In the genomic region with DNA sequence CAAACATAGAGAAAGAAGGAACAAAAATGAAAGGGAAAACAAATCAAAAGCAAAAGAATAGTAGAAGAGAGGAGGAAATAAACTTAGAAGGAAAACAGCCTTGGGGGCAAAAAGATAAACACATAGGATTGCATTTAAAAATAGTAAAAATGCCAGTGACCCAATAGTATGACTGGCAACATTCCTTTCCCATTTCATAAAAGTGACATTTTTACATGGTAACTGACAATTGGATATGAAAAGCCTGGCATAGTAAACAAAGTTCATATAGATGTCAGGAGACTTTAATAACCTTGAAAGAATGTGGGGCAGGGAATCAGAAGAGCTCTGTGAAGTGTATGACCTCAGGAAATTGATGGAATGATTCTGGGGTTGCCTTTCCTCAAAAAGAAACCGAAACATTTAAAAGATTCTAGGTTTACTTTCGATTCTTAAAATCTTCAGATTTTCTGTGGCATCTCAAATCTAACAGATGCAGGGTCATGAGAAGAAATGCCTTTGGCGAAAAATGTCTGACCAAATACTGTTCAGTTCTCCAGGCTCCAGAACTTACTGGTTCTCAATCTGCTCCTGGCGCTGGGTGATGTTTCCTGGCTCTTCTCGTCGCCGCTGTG, we compare ENCODE assay signal across 24 cellular contexts. TPM values are rescaled to one million over a fixed set of nuclear protein-coding genes. Genes with fewer than 3 reads are reported as not detected.
"Had no signal": no experiment of that assay in that cellular context is flagged by ENCODE, and none has a peak within 500 bp of the region (broad histone marks: within the 10 kb centered on the region; RNA-seq: fewer than 3 reads in every experiment).

No MANE protein-coding gene starts in this region.

- H3K4me3 ChIP-seq: colonic mucosa, hepatocyte, neural progenitor cell, right lobe of liver, upper lobe of left lung had no signal

- H3K4me2 ChIP-seq: hepatocyte, neural progenitor cell had no signal

- H3K79me2 ChIP-seq: hepatocyte had no signal

- H3K27ac ChIP-seq: colonic mucosa, hepatocyte, neural progenitor cell, right lobe of liver, upper lobe of left lung had no signal

- H3K27me3 ChIP-seq: colonic mucosa, hepatocyte, neural progenitor cell, right lobe of liver, upper lobe of left lung had no signal

- H2AFZ ChIP-seq: hepatocyte, neural progenitor cell had no signal

- H3K36me3 ChIP-seq: colonic mucosa, neural progenitor cell, right lobe of liver, upper lobe of left lung had no signal

- H3K4me1 ChIP-seq: colonic mucosa, neural progenitor cell, right lobe of liver had no signal

- H3K9me3 ChIP-seq: colonic mucosa, right lobe of liver, upper lobe of left lung had no signal

- ATAC-seq: activated CD4-positive, alpha-beta T cell treated with anti-CD3 and anti-CD28 coated beads for 36 hours; activated T-cell treated with anti-CD3 and anti-CD28 coated beads, Interleukin-2, amount 50 U/mL, for 72 hours; left lobe of liver; right lobe of liver; stimulated activated naive CD8-positive, alpha-beta T cell treated with anti-CD3 and anti-CD28 coated beads, Interleukin-15, amount 100 ng/mL, for 72 hours had no signal

- DNase-seq: activated CD4-positive, alpha-beta memory T cell treated with anti-CD3 and anti-CD28 coated beads, Interleukin-2, amount 10 ng/mL, durations not matched to agents 7 days and 5 days; activated CD4-positive, alpha-beta T cell treated with anti-CD3 and anti-CD28 coated beads for 36 hours; activated CD8-positive, alpha-beta memory T cell treated with anti-CD3 and anti-CD28 coated beads, Interleukin-2, amount 50 U/mL, for 4 hours; activated gamma-delta T cell; activated T-cell treated with anti-CD3 and anti-CD28 coated beads, Interleukin-2, amount 50 U/mL, for 72 hours; amniotic stem cell; caudate nucleus; colonic mucosa; naive B cell; right lobe of liver; stimulated activated CD4-positive, alpha-beta T cell treated with anti-CD3 and anti-CD28 coated beads, Interleukin-1b, Interleukin-23, amount 100 ng/mL, for 48 hours; stimulated activated naive CD8-positive, alpha-beta T cell treated with anti-CD3 and anti-CD28 coated beads, Interleukin-15, amount 100 ng/mL, for 72 hours; upper lobe of left lung had no signal

- H3K9ac ChIP-seq: neural progenitor cell had no signal

RNA-seq across cellular contexts. Expression of a gene that starts 33.7 kb away (rescaled TPM):
- total RNA-seq: activated CD4-positive, alpha-beta memory T cell treated with anti-CD3 and anti-CD28 coated beads, Interleukin-2, amount 10 ng/mL, durations not matched to agents 7 days and 5 days; activated CD4-positive, alpha-beta T cell treated with anti-CD3 and anti-CD28 coated beads for 36 hours; activated T-cell treated with anti-CD3 and anti-CD28 coated beads, Interleukin-2, amount 50 U/mL, for 72 hours; colonic mucosa; glomerular endothelial cell; mononuclear cell; osteocyte had no signal
- polyA plus RNA-seq: hepatocyte, keratinocyte had no signal

RNA-seq across cellular contexts. Expression of a gene that starts 47.6 kb away (rescaled TPM):
- total RNA-seq: activated CD4-positive, alpha-beta memory T cell treated with anti-CD3 and anti-CD28 coated beads, Interleukin-2, amount 10 ng/mL, durations not matched to agents 7 days and 5 days; activated CD4-positive, alpha-beta T cell treated with anti-CD3 and anti-CD28 coated beads for 36 hours; activated T-cell treated with anti-CD3 and anti-CD28 coated beads, Interleukin-2, amount 50 U/mL, for 72 hours; colonic mucosa; glomerular endothelial cell; hepatocyte; left lobe of liver; lung microvascular endothelial cell; mononuclear cell; osteocyte; pulmonary artery endothelial cell; right lobe of liver; temporal lobe; upper lobe of left lung had no signal
- polyA plus RNA-seq: esophagus, hepatocyte, keratinocyte had no signal

RNA-seq across cellular contexts. Expression of a gene that starts 47.8 kb away (rescaled TPM):
- total RNA-seq: activated CD4-positive, alpha-beta memory T cell treated with anti-CD3 and anti-CD28 coated beads, Interleukin-2, amount 10 ng/mL, durations not matched to agents 7 days and 5 days; activated CD4-positive, alpha-beta T cell treated with anti-CD3 and anti-CD28 coated beads for 36 hours; activated T-cell treated with anti-CD3 and anti-CD28 coated beads, Interleukin-2, amount 50 U/mL, for 72 hours; colonic mucosa; glomerular endothelial cell; hepatocyte; left lobe of liver; lung microvascular endothelial cell; osteocyte; pulmonary artery endothelial cell; right lobe of liver; temporal lobe; upper lobe of left lung had no signal
- polyA plus RNA-seq: esophagus, hepatocyte, keratinocyte had no signal
